Comparison of ENCODE assay signal across 24 cellular contexts in the genomic region with DNA sequence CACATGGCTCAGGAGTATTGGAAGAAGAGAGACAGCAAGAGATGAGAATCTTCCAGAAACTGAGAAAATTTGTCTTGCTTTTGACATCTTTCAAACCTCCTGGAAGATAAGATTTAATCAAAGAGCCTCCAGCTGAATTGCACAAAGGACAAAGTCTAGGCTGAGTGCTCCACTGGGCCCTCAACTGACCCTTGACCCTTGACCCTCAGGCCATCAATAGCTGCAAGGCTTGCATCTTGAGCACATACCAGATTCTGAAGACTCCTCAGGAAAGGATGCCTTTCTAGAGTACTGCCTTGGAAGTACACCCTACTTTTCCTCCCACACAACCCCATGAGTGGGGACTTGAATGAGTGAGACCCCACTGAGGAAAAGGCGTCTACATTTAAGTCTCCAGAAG.
DNase-seq lines count a peak whose midpoint lies in the region; ATAC-seq and TF ChIP-seq lines count a peak whose summit lies in the region.
"Had no signal": no experiment of that assay in that cellular context is flagged by ENCODE, and none has a peak within 500 bp of the region (broad histone marks: within the 10 kb centered on the region; RNA-seq: fewer than 3 reads in every experiment).

No MANE protein-coding gene starts in this region.

- H3K9me3 ChIP-seq in Caco-2 = no peaks in the 10 kb centered on the region
- no peaks in the 10 kb centered on the region for H3K9me3 ChIP-seq in neural progenitor cell (ENCODE audit: low read depth)

- H3K9ac ChIP-seq in neural progenitor cell = no peak overlapping the region
- H3K9ac ChIP-seq: BLaER1 treated with 17β-estradiol and CSF1 and Interleukin-3, amounts not matched to agents 10 nM and 100 nM had no signal

- H4K20me1 ChIP-seq in neural progenitor cell (ENCODE audit: low read depth) = no peaks in the 10 kb centered on the region
- H4K20me1 ChIP-seq: BLaER1 treated with 17β-estradiol and CSF1 and Interleukin-3, amounts not matched to agents 10 nM and 100 nM had no signal

- no TSS peak for BruUV-seq in Caco-2 (replicated peaks; lab: Mats Ljungman, UMichigan)

- H3K27ac Mint-ChIP-seq in Caco-2 (ENCODE audit: unreplicated experiment) (no peak overlapping the region), WTC11 (0 out of 2 replicates have a peak overlapping the region, but pooled peaks have one; percentile 8), nephron progenitor cell (peak overlapping the region; percentile 50), neural progenitor cell (no peak overlapping the region)
- H3K27ac Mint-ChIP-seq: B cell; CD4-positive, alpha-beta T cell; CD8-positive, alpha-beta T cell had no signal

- H3K4me1 ChIP-seq in Caco-2 (no peaks in the 10 kb centered on the region; the same call in 1 of the 2 replicates), neural progenitor cell (no peaks in the 10 kb centered on the region)
- H3K4me1 ChIP-seq: BLaER1 treated with 17β-estradiol and CSF1 and Interleukin-3, amounts not matched to agents 10 nM and 100 nM had no signal

- peaks cover 22% of the 10 kb centered on the region for H3K9me3 Mint-ChIP-seq in Caco-2 (ENCODE audit: unreplicated experiment)
- peaks cover 42% of the 10 kb centered on the region for H3K9me3 Mint-ChIP-seq in WTC11
- peaks cover 32% of the 10 kb centered on the region for H3K9me3 Mint-ChIP-seq in nephron progenitor cell
- peaks cover 17% of the 10 kb centered on the region for H3K9me3 Mint-ChIP-seq in neural progenitor cell

- H3K4me1 Mint-ChIP-seq in Caco-2 (ENCODE audit: low read depth, unreplicated experiment) (no peaks in the 10 kb centered on the region), WTC11 (peaks cover 25% of the 10 kb centered on the region), nephron progenitor cell (peaks cover 21% of the 10 kb centered on the region), neural progenitor cell (peaks cover 4% of the 10 kb centered on the region)
- H3K4me1 Mint-ChIP-seq: B cell had no signal

- TF ChIP-seq CTCF in Caco-2 (IDR thresholded peaks at IDR 0.05; ENCODE audit: insufficient read depth in 1 of 2, low read depth in 1 of 2, low read length in 1 of 2, severe bottlenecking in 1 of 2, unreplicated experiment in 1 of 2) (no peak), WTC11 (IDR thresholded peaks at IDR 0.05) (no peak), nephron progenitor cell (IDR thresholded peaks at IDR 0.05) (no peak), neural progenitor cell (IDR thresholded peaks at IDR 0.05) (no peak)

- H3K27me3 Mint-ChIP-seq in Caco-2 (ENCODE audit: insufficient read depth, unreplicated experiment) = no peaks in the 10 kb centered on the region
- H3K27me3 Mint-ChIP-seq in WTC11 (ENCODE audit: low read depth) = no peaks in the 10 kb centered on the region; the same call in 1 of the 2 replicates
- peaks cover 11% of the 10 kb centered on the region for H3K27me3 Mint-ChIP-seq in nephron progenitor cell (ENCODE audit: low read depth, poor library complexity)
- peaks cover 4% of the 10 kb centered on the region for H3K27me3 Mint-ChIP-seq in neural progenitor cell (ENCODE audit: insufficient read depth, low read depth)
- H3K27me3 Mint-ChIP-seq: CD4-positive, alpha-beta T cell had no signal

- CTCF ChIA-PET in Caco-2 (lab: Charles Lee) (no interaction called here), WTC11 (lab: Charles Lee) (no interaction called here)

- peak; percentile 12 to 54 for DNase-seq in Caco-2
- DNase-seq in WTC11 (ENCODE audit: low spot score) = no peak
- DNase-seq in nephron progenitor cell = peak; percentile 50
- peak; percentile 2 for DNase-seq in neural progenitor cell (ENCODE audit: low spot score)
- DNase-seq in NCI-H446 (lab: John Stamatoyannopoulos, UW) = no peak
- no peak for DNase-seq in hepatic stellate cell (ENCODE audit: low spot score)
- DNase-seq: AML-193; CD4-positive, alpha-beta T cell; CD8-positive, alpha-beta T cell; DMS 273 treated with DMSO at 0.1 percent for 48 hours; DMS153; DMS53; DMS79; DND-41; EL; GDM1 had no signal

- ATAC-seq in WTC11 (no peak), HG03045 (IDR thresholded peaks at IDR 0.05; ENCODE audit: unreplicated experiment) (no peak), GM19023 (IDR thresholded peaks at IDR 0.05; ENCODE audit: unreplicated experiment) (no peak)
- ATAC-seq: A549; CD8-positive, alpha-beta T cell; GM12878 had no signal

- intact Hi-C loops in Caco-2 (cut with micrococcal nuclease; ENCODE audit: unreplicated experiment) = no loop called here

- POLR2A ChIA-PET in Caco-2 (lab: Charles Lee) (no interaction called here), WTC11 (lab: Charles Lee) (no interaction called here)

- H2AFZ ChIP-seq in neural progenitor cell (replicated peaks) = no peak overlapping the region

- H3K4me3 ChIP-seq in Caco-2 (ENCODE audit: low read depth, low read length) = no peak overlapping the region
- H3K4me3 ChIP-seq in neural progenitor cell = no peak overlapping the region
- H3K4me3 ChIP-seq: A549; BLaER1 treated with 17β-estradiol and CSF1 and Interleukin-3, amounts not matched to agents 10 nM and 100 nM; GM12878 had no signal

- no peak overlapping the region for H3K27ac ChIP-seq in neural progenitor cell
- H3K27ac ChIP-seq: 22Rv1; A549; BLaER1 treated with 17β-estradiol and CSF1 and Interleukin-3, amounts not matched to agents 10 nM and 100 nM; C4-2B had no signal

- H3K36me3 ChIP-seq in Caco-2 (ENCODE audit: control insufficient read depth, insufficient read depth, low read length) (no peaks in the 10 kb centered on the region), neural progenitor cell (no peaks in the 10 kb centered on the region)
- H3K36me3 ChIP-seq: BLaER1 treated with 17β-estradiol and CSF1 and Interleukin-3, amounts not matched to agents 10 nM and 100 nM had no signal

- no peak overlapping the region for H3K4me2 ChIP-seq in neural progenitor cell
- H3K4me2 ChIP-seq: A549; BLaER1 treated with 17β-estradiol and CSF1 and Interleukin-3, amounts not matched to agents 10 nM and 100 nM had no signal

- H3K4me3 Mint-ChIP-seq in Caco-2 (ENCODE audit: unreplicated experiment) (no peak overlapping the region), WTC11 (no peak overlapping the region), nephron progenitor cell (no peak overlapping the region), neural progenitor cell (no peak overlapping the region)
- H3K4me3 Mint-ChIP-seq: B cell; CD4-positive, alpha-beta T cell; CD8-positive, alpha-beta T cell had no signal

- no peaks in the 10 kb centered on the region for H3K79me2 ChIP-seq in neural progenitor cell (ENCODE audit: low read depth)

- no peaks in the 10 kb centered on the region for H3F3A ChIP-seq in neural progenitor cell (ENCODE audit: low read depth)

- no peaks in the 10 kb centered on the region for H3K27me3 ChIP-seq in Caco-2 (replicated peaks; ENCODE audit: control insufficient read depth, insufficient read depth, low read length)
- H3K27me3 ChIP-seq in neural progenitor cell = no peaks in the 10 kb centered on the region
- H3K27me3 ChIP-seq: BLaER1 treated with 17β-estradiol and CSF1 and Interleukin-3, amounts not matched to agents 10 nM and 100 nM had no signal

- H3K36me3 Mint-ChIP-seq in Caco-2 (ENCODE audit: insufficient read depth, unreplicated experiment) (no peaks in the 10 kb centered on the region), WTC11 (peaks cover 24% of the 10 kb centered on the region), nephron progenitor cell (ENCODE audit: low read depth) (peaks cover 9% of the 10 kb centered on the region), neural progenitor cell (peaks cover 2% of the 10 kb centered on the region)
- H3K36me3 Mint-ChIP-seq: CD8-positive, alpha-beta T cell had no signal

TF ChIP-seq in WTC11, 78 proteins besides CTCF, POLR2A, EP300 and RAD21:
- TF ChIP-seq ZNF671 (CRISPR knock-in tag; IDR thresholded peaks at IDR 0.05) (no peak), TCF7 (CRISPR knock-in tag; IDR thresholded peaks at IDR 0.05; ENCODE audit: low read depth) (no peak), RORB (CRISPR knock-in tag; IDR thresholded peaks at IDR 0.05) (no peak), FOXP1 (CRISPR knock-in tag; IDR thresholded peaks at IDR 0.05; ENCODE audit: borderline replicate concordance) (no peak)
- TF ChIP-seq, protein P1, sequence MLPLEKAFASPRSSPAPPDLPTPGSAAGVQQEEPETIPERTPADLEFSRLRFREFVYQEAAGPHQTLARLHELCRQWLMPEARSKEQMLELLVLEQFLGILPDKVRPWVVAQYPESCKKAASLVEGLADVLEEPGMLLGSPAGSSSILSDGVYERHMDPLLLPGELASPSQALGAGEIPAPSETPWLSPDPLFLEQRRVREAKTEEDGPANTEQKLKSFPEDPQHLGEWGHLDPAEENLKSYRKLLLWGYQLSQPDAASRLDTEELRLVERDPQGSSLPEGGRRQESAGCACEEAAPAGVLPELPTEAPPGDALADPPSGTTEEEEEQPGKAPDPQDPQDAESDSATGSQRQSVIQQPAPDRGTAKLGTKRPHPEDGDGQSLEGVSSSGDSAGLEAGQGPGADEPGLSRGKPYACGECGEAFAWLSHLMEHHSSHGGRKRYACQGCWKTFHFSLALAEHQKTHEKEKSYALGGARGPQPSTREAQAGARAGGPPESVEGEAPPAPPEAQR (CRISPR knock-in tag; IDR thresholded peaks at IDR 0.05) = no peak

Comparison
In these comparisons a context has a peak if more than half of its experiments do, and no peak if none do; other contexts are left out.
1. DNase-seq: peak in Caco-2 (2 of 2), nephron progenitor cell (single experiment) and neural progenitor cell (single experiment); none in WTC11 (single experiment), NCI-H446 (0 of 2) and hepatic stellate cell (single experiment).
2. H3K27ac Mint-ChIP-seq: peak in WTC11 (single experiment) and nephron progenitor cell (single experiment); none in Caco-2 (single experiment) and neural progenitor cell (single experiment).